1 cellular context compared by ENCODE assay signal in the genomic region with DNA sequence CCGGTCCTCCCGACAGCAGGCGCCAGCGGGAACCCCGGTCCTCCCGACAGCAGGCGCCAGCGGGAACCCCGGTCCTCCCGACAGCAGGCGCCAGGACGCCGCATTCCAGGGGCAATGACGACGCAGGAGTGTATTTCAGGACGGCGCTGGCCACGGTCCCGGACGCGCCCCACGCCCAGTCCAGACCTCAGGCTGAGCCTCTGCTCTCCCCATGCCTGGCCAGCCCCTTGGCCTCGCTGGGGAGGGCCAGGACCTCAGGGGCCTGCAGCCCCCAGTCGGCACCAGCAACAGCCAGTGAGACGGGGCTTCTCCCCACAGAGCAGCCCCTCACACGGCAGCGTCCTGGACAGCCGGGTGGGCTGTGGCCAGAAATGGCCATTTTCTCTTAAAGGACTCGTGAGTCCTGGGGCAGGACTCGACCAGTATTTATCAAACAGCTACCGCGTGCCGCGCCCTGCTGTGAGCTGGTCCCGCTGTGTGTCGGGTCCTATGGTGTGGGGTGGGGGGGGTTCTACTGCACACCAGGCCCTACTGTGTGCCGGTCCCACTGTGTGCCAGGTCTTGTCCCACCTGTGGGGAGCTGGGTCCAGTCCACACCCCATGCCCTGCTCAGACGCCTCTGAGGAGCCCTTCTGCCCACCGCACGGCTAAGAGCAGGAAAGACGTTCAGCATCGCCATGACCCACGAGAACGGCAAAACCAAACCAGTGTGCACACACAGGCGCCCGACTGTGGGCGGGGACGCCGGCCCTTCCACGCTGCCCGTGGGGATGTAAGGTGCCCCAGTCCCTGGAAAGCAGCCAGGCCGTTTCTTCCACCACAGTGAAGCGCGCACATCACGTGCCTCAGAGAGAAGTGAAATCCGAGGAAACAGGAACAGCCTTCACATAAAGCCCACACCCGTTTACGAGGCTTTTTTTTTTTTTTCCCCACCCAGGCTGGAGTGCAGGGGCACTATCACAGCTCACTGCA.
TF ChIP-seq lines count a peak whose summit lies in the region.

No MANE protein-coding gene starts in this region.

TF ChIP-seq in HepG2, 621 proteins besides CTCF, POLR2A, EP300 and RAD21:
- TF ChIP-seq, protein P1, sequence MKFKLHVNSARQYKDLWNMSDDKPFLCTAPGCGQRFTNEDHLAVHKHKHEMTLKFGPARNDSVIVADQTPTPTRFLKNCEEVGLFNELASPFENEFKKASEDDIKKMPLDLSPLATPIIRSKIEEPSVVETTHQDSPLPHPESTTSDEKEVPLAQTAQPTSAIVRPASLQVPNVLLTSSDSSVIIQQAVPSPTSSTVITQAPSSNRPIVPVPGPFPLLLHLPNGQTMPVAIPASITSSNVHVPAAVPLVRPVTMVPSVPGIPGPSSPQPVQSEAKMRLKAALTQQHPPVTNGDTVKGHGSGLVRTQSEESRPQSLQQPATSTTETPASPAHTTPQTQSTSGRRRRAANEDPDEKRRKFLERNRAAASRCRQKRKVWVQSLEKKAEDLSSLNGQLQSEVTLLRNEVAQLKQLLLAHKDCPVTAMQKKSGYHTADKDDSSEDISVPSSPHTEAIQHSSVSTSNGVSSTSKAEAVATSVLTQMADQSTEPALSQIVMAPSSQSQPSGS (CRISPR knock-in tag; IDR thresholded peaks at IDR 0.05): no peak
- TF ChIP-seq EEA1 (CRISPR knock-in tag; IDR thresholded peaks at IDR 0.05; ENCODE audit: borderline replicate concordance): no peak
- TF ChIP-seq U2AF1 (optimal IDR thresholded peaks at IDR 0.05; ENCODE audit: low read depth, low read length): no peak
- no peak for TF ChIP-seq WIZ (CRISPR knock-in tag; IDR thresholded peaks at IDR 0.05)
- no peak for TF ChIP-seq ZNF547 (CRISPR knock-in tag; IDR thresholded peaks at IDR 0.05)
- TF ChIP-seq, protein P2, sequence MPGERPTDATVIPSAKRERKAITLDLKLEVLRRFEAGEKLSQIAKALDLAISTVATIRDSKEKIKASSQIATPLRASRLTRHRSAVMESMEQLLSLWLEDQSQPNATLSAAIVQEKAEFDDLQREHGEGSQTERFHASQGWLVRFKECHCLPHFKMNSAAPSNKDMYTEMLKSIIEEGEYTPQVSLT (CRISPR knock-in tag; IDR thresholded peaks at IDR 0.05; ENCODE audit: borderline replicate concordance, low read depth): no peak
- TF ChIP-seq ZKSCAN1 (IDR thresholded peaks at IDR 0.05; ENCODE audit: low read length): peak; percentile 87
